ENCODE assay signal across 8 cellular contexts in genomic region chr10:103967433-103968142, GRCh38.
A peak's percentile ranks its signal among the peaks of the same experiment; 100 is the strongest.
DNase-seq lines count a peak whose midpoint lies in the region; ATAC-seq and FAIRE-seq lines count a peak whose summit lies in the region.

No MANE protein-coding gene starts in this region.

- ATAC-seq in HG03159 (IDR thresholded peaks at IDR 0.05; ENCODE audit: unreplicated experiment) = peak; percentile 44
- ATAC-seq in stimulated activated naive B cell treated with anti-CD40 and anti-IgM and Interleukin-4, amounts not matched to agents 10 μg/mL and 1 μg/mL and 100 μg/mL, for 72 hours (replicated peaks) = peak; percentile 52 to 56

- peak overlapping the region; percentile 89 to 98 for H3K4me3 Mint-ChIP-seq in stimulated activated naive B cell treated with anti-CD40 and anti-IgM and Interleukin-4, amounts not matched to agents 10 μg/mL and 1 μg/mL and 100 μg/mL, for 72 hours

- H3K27ac Mint-ChIP-seq in stimulated activated naive B cell treated with anti-CD40 and anti-IgM and Interleukin-4, amounts not matched to agents 10 μg/mL and 1 μg/mL and 100 μg/mL, for 72 hours = peak overlapping the region; percentile 66

- DNase-seq in COLO668 (lab: John Stamatoyannopoulos, UW; ENCODE audit: unreplicated experiment) (peak; percentile 63), GM19238 (ENCODE audit: insufficient read length, low spot score) (peak; percentile 39), RCC 7860 (ENCODE audit: low spot score) (peak; percentile 31), kidney glomerular epithelial cell (lab: John Stamatoyannopoulos, UW) (peak; percentile 60), T-helper 9 cell (no peak)
- DNase-seq in central memory CD4-positive, alpha-beta T cell = peak; percentile 26
- no peak for DNase-seq in stimulated activated naive B cell treated with anti-CD40 and anti-IgM and Interleukin-4, amounts not matched to agents 10 μg/mL and 1 μg/mL and 100 μg/mL, for 72 hours

- no peaks in the 10 kb centered on the region for H3K9me3 Mint-ChIP-seq in stimulated activated naive B cell treated with anti-CD40 and anti-IgM and Interleukin-4, amounts not matched to agents 10 μg/mL and 1 μg/mL and 100 μg/mL, for 72 hours

- H3K4me1 Mint-ChIP-seq in stimulated activated naive B cell treated with anti-CD40 and anti-IgM and Interleukin-4, amounts not matched to agents 10 μg/mL and 1 μg/mL and 100 μg/mL, for 72 hours = peaks cover 16 to 30% of the 10 kb centered on the region in 2 donors

- H3K27me3 Mint-ChIP-seq in stimulated activated naive B cell treated with anti-CD40 and anti-IgM and Interleukin-4, amounts not matched to agents 10 μg/mL and 1 μg/mL and 100 μg/mL, for 72 hours = no peaks in the 10 kb centered on the region

- FAIRE-seq in RCC 7860 (lab: Jason Lieb, UNC) = no peak

- peaks cover 0 to under 1% of the 10 kb centered on the region in 2 donors for H3K36me3 Mint-ChIP-seq in stimulated activated naive B cell treated with anti-CD40 and anti-IgM and Interleukin-4, amounts not matched to agents 10 μg/mL and 1 μg/mL and 100 μg/mL, for 72 hours

Comparison
In these comparisons a context has a peak if more than half of its experiments do, and no peak if none do; other contexts are left out.
1. DNase-seq: peak in COLO668 (single experiment), GM19238 (single experiment), RCC 7860 (single experiment), central memory CD4-positive, alpha-beta T cell (single experiment) and kidney glomerular epithelial cell (single experiment); none in stimulated activated naive B cell treated with anti-CD40 and anti-IgM and Interleukin-4, amounts not matched to agents 10 μg/mL and 1 μg/mL and 100 μg/mL, for 72 hours (single experiment) and T-helper 9 cell (single experiment).